ENCODE assay signal across 24 cellular contexts in genomic region chr5:151477106-151477505, GRCh38. TPM values are rescaled to one million over a fixed set of nuclear protein-coding genes. Genes with fewer than 3 reads are reported as not detected.
DNase-seq lines count a peak whose midpoint lies in the region; FAIRE-seq and TF ChIP-seq lines count a peak whose summit lies in the region.
"Had no signal": no experiment of that assay in that cellular context is flagged by ENCODE, and none has a peak within 500 bp of the region (broad histone marks: within the 10 kb centered on the region; RNA-seq: fewer than 3 reads in every experiment).

No MANE protein-coding gene starts in this region.

- no peak overlapping the region for H2AFZ ChIP-seq in astrocyte (ENCODE audit: low read depth, low read length)

- no peak overlapping the region for H3K4me2 ChIP-seq in astrocyte (ENCODE audit: low read length)
- H3K4me2 ChIP-seq: smooth muscle cell had no signal

- no peak for TF ChIP-seq CTCF in HL-60 (IDR thresholded peaks at IDR 0.05; ENCODE audit: insufficient read depth, low read length)
- TF ChIP-seq CTCF in astrocyte (IDR thresholded peaks at IDR 0.05; ENCODE audit: insufficient read depth, low read depth, low read length) = no peak
- TF ChIP-seq CTCF in glutamatergic neuron (IDR thresholded peaks at IDR 0.05; ENCODE audit: partially characterized antibody, unreplicated experiment) = no peak

- peaks cover 19% of the 10 kb centered on the region for H3K4me1 Mint-ChIP-seq in astrocyte (ENCODE audit: low read depth, unreplicated experiment)
- H3K4me1 Mint-ChIP-seq in glutamatergic neuron (ENCODE audit: low read depth, unreplicated experiment) = peaks cover 51% of the 10 kb centered on the region
- H3K4me1 Mint-ChIP-seq: naive B cell had no signal

- H3K4me3 ChIP-seq in HL-60 (replicated peaks; ENCODE audit: insufficient read depth, low read length) = no peak overlapping the region
- no peak overlapping the region for H3K4me3 ChIP-seq in astrocyte (ENCODE audit: insufficient read depth, low read depth, low read length)
- H3K4me3 ChIP-seq: gastroesophageal sphincter, smooth muscle cell, thoracic aorta had no signal

- no peaks in the 10 kb centered on the region for H3K9me3 ChIP-seq in astrocyte (ENCODE audit: insufficient read depth, low read depth, low read length)
- H3K9me3 ChIP-seq: gastroesophageal sphincter, thoracic aorta had no signal

- H3K4me3 Mint-ChIP-seq in astrocyte (ENCODE audit: unreplicated experiment) (no peak overlapping the region), glutamatergic neuron (ENCODE audit: unreplicated experiment) (no peak overlapping the region)
- H3K4me3 Mint-ChIP-seq: dendritic cell treated with granulocyte-macrophage colony-stimulating factor and Interleukin-4, amounts not matched to agents 40 ng/mL and 50 ng/mL, for 4 days; naive B cell had no signal

- peak; percentile 32 for FAIRE-seq in astrocyte (lab: Jason Lieb, UNC)
- FAIRE-seq: G401.6, keratinocyte had no signal

- H3K27ac ChIP-seq in HL-60 (replicated peaks) (peak overlapping the region; percentile 23), astrocyte (ENCODE audit: low read depth, low read length) (no peak overlapping the region)
- H3K27ac ChIP-seq: epithelial cell of prostate, gastroesophageal sphincter, thoracic aorta had no signal

- H3K9me3 Mint-ChIP-seq in astrocyte (ENCODE audit: unreplicated experiment) = no peaks in the 10 kb centered on the region
- H3K9me3 Mint-ChIP-seq in glutamatergic neuron (ENCODE audit: unreplicated experiment) = peaks cover 3% of the 10 kb centered on the region
- H3K9me3 Mint-ChIP-seq: dendritic cell treated with granulocyte-macrophage colony-stimulating factor and Interleukin-4, amounts not matched to agents 40 ng/mL and 50 ng/mL, for 4 days; naive B cell had no signal

- H3K4me1 ChIP-seq in astrocyte (ENCODE audit: insufficient read depth, low read length) = peaks cover 10% of the 10 kb centered on the region

- no peaks in the 10 kb centered on the region for H3K27me3 Mint-ChIP-seq in astrocyte (ENCODE audit: low read depth, unreplicated experiment)
- H3K27me3 Mint-ChIP-seq in glutamatergic neuron (ENCODE audit: unreplicated experiment) = peaks cover 9% of the 10 kb centered on the region
- H3K27me3 Mint-ChIP-seq: dendritic cell treated with granulocyte-macrophage colony-stimulating factor and Interleukin-4, amounts not matched to agents 40 ng/mL and 50 ng/mL, for 4 days; naive B cell had no signal

- no peak overlapping the region for H3K9ac ChIP-seq in astrocyte (ENCODE audit: low read length)

- peaks cover 19% of the 10 kb centered on the region for H3K36me3 Mint-ChIP-seq in astrocyte (ENCODE audit: low read depth, unreplicated experiment)
- H3K36me3 Mint-ChIP-seq in glutamatergic neuron (ENCODE audit: unreplicated experiment) = no peaks in the 10 kb centered on the region

- peaks cover 6% of the 10 kb centered on the region for H3K36me3 ChIP-seq in astrocyte (ENCODE audit: insufficient read depth, low read length)

- no peaks in the 10 kb centered on the region for H3K27me3 ChIP-seq in HL-60 (ENCODE audit: insufficient read depth, poor library complexity, severe bottlenecking)
- no peaks in the 10 kb centered on the region for H3K27me3 ChIP-seq in astrocyte (ENCODE audit: insufficient read depth, low read length)
- H3K27me3 ChIP-seq: gastroesophageal sphincter had no signal

- DNase-seq in Ammon's horn (ENCODE audit: low spot score) (peak; percentile 30), HL-60 (ENCODE audit: low read depth in 1 of 2, low spot score in 1 of 2) (peak in 1 of 2 experiments; percentile 24), astrocyte (ENCODE audit: low read depth) (no peak), glutamatergic neuron (no peak), NCI-H510A treated with DMSO at 0.1 percent for 48 hours (lab: John Stamatoyannopoulos, UW) (no peak), kidney glomerular epithelial cell (lab: John Stamatoyannopoulos, UW) (no peak), KG1 (lab: John Stamatoyannopoulos, UW) (no peak)
- no peak for DNase-seq in activated CD4-positive, alpha-beta T cell treated with anti-CD3 and anti-CD28 coated beads, Interleukin-2, amount 50 U/mL, for 4 hours
- DNase-seq: activated CD4-positive, alpha-beta T cell treated with anti-CD3 and anti-CD28 coated beads for 1 hour; activated gamma-delta T cell treated with Interleukin-2 at 50 U/mL for 16 hours; activated T-cell treated with anti-CD3 and anti-CD28 coated beads, Interleukin-2, amount 50 U/mL, for 1 hour; naive B cell; NCI-H2227 treated with DMSO at 0.1 percent for 48 hours; NCI-H82; occipital lobe; Right ventricle myocardium superior; stimulated activated naive CD4-positive, alpha-beta T cell had no signal

- no peaks in the 10 kb centered on the region for H4K20me1 ChIP-seq in astrocyte (ENCODE audit: insufficient read depth, low read length)

- H3K79me2 ChIP-seq in astrocyte (ENCODE audit: insufficient read depth, low read length) = no peaks in the 10 kb centered on the region

- H3K27ac Mint-ChIP-seq in astrocyte (ENCODE audit: unreplicated experiment) (no peak overlapping the region), glutamatergic neuron (ENCODE audit: unreplicated experiment) (peak overlapping the region; percentile 45)
- H3K27ac Mint-ChIP-seq: dendritic cell treated with granulocyte-macrophage colony-stimulating factor and Interleukin-4, amounts not matched to agents 40 ng/mL and 50 ng/mL, for 4 days had no signal

RNA-seq across cellular contexts. Expression of gene SLC36A1, which starts 29.7 kb away (rescaled TPM):
- 6.0 and 6.4 TPM in 2 replicates for total RNA-seq in astrocyte
- total RNA-seq in glutamatergic neuron (ENCODE audit: unreplicated experiment) = 117 TPM

Comparison
In these comparisons a context has a peak if more than half of its experiments do, and no peak if none do; other contexts are left out.
1. RNA of gene SLC36A1, which starts 29.7 kb away (total RNA-seq): 117 TPM in glutamatergic neuron (single experiment); 6.0 to 6.4 TPM in astrocyte; every median in the first group is over 10 times any median in the second.